In genomic region chr17:46982577-46982976, GRCh38 we compare ENCODE assay signal across 40 cellular contexts. TPM values are rescaled to one million over a fixed set of nuclear protein-coding genes. Genes with fewer than 3 reads are reported as not detected.
"Had no signal": no experiment of that assay in that cellular context is flagged by ENCODE, and none has a peak within 500 bp of the region (broad histone marks: within the 10 kb centered on the region; RNA-seq: fewer than 3 reads in every experiment).

No MANE protein-coding gene starts in this region.

- H3K27ac ChIP-seq: brain microvascular endothelial cell, KMS-11, PC-9, RWPE1, WERI-Rb-1 had no signal

- H3K4me3 ChIP-seq: PC-9 had no signal

- H3K36me3 ChIP-seq: brain microvascular endothelial cell, WERI-Rb-1 had no signal

- FAIRE-seq: RCC 7860 had no signal

- DNase-seq: activated CD4-positive, alpha-beta T cell treated with anti-CD3 and anti-CD28 coated beads for 1 hour; activated CD4-positive, alpha-beta T cell treated with anti-CD3 and anti-CD28 coated beads for 48 hours; activated CD4-positive, alpha-beta T cell treated with anti-CD3 and anti-CD28 coated beads, Interleukin-2, amount 50 U/mL, for 4 hours; activated CD4-positive, CD25-positive, alpha-beta regulatory T cell; activated CD8-positive, alpha-beta T cell treated with anti-CD3 and anti-CD28 coated beads for 36 hours; activated effector memory CD4-positive, alpha-beta T cell treated with anti-CD3 and anti-CD28 coated beads, Interleukin-2, amount 50 U/mL, for 16 hours; activated naive CD4-positive, alpha-beta T cell; activated naive CD4-positive, alpha-beta T cell treated with anti-CD3 and anti-CD28 coated beads, Interleukin-2, amount 50 U/mL, for 16 hours; activated naive CD8-positive, alpha-beta T cell treated with anti-CD3 and anti-CD28 coated beads for 36 hours; activated T-cell treated with anti-CD3 and anti-CD28 coated beads, Interleukin-2, amount 50 U/mL, for 1 hour; activated T-cell treated with anti-CD3 and anti-CD28 coated beads, Interleukin-2, amount 50 U/mL, for 72 hours; amniotic stem cell; aorta; brain microvascular endothelial cell; MM.1S; MV-4-11; NCI-H1092; NCI-H1436 treated with DMSO at 0.1 percent for 48 hours; NCI-H1694 treated with DMSO at 0.1 percent for 48 hours; NCI-H2029 treated with DMSO at 0.1 percent for 48 hours; NCI-H2107; NCI-H2171; NCI-H2227 treated with DMSO at 0.1 percent for 48 hours; NCI-H446; NCI-H510A treated with DMSO at 0.1 percent for 48 hours; NCI-H526 treated with DMSO at 0.1 percent for 48 hours; NCI-H774; PC-9; SW 1271; T-helper 1 cell; T-helper 2 cell; T1000; WERI-Rb-1 had no signal

- H3K4me2 ChIP-seq: KMS-11, PC-9 had no signal

- H2AFZ ChIP-seq: PC-9 had no signal

- ATAC-seq: activated CD8-positive, alpha-beta T cell treated with anti-CD3 and anti-CD28 coated beads for 36 hours; activated T-cell treated with anti-CD3 and anti-CD28 coated beads, Interleukin-2, amount 50 U/mL, for 72 hours; activated T-helper 17 cell treated with anti-CD3 and anti-CD28 coated beads, Interleukin-2, amount 50 U/mL, for 72 hours; Right ventricle myocardium inferior had no signal

- H3K9ac ChIP-seq: KMS-11 had no signal

RNA-seq across cellular contexts. Expression of gene RPRML, which starts 3.5 kb away (rescaled TPM):
- total RNA-seq: activated CD8-positive, alpha-beta memory T cell treated with anti-CD3 and anti-CD28 coated beads for 36 hours; activated CD8-positive, alpha-beta T cell treated with anti-CD3 and anti-CD28 coated beads for 36 hours; activated naive CD8-positive, alpha-beta T cell treated with anti-CD3 and anti-CD28 coated beads for 36 hours; activated T-cell treated with anti-CD3 and anti-CD28 coated beads, Interleukin-2, amount 50 U/mL, for 72 hours; activated T-helper 17 cell treated with anti-CD3 and anti-CD28 coated beads, Interleukin-2, amount 50 U/mL, for 72 hours; LHCN-M2; PC-9; Right ventricle myocardium inferior had no signal
